ENCODE assay signal across 8 cellular contexts in the genomic region with DNA sequence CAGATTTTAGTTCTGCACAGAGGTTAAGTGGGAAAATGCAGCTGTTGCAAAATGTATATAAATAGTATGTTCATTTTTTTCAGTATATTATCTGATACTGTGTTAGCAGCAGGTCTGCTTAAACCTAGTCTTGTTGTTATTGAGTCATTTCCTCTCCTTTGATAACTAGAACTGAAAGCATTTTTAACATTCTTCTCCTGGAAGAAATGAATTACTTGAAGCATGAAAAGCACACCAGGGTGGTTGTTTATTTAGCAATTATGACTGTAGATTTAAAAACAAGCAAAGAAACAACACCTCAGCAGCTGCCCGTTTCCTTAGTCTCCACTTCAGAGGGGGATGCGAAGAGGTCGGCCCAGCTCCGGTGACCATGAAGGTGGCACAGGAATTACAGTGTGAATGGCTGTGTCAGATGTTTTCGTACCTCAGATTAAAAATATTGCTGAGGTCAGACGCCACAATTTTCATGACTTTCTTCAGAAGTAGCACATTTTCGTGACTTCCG. TPM values are rescaled to one million over a fixed set of nuclear protein-coding genes. Genes with fewer than 3 reads are reported as not detected.
DNase-seq lines count a peak whose midpoint lies in the region; ATAC-seq lines count a peak whose summit lies in the region.

No MANE protein-coding gene starts in this region.

- H4K5ac ChIP-seq in mesendoderm (ENCODE audit: low read length) = no peak overlapping the region

- no peak overlapping the region for H2BK15ac ChIP-seq in mesendoderm (replicated peaks; ENCODE audit: low read depth)

- no peak overlapping the region for H2AK5ac ChIP-seq in mesendoderm (ENCODE audit: low read length)

- H3K36me3 ChIP-seq in HUES48 (ENCODE audit: control insufficient read depth, insufficient read depth, low read length) (0 out of 2 replicates have a peak, but pooled peaks cover 4% of the 10 kb centered on the region), mesendoderm (ENCODE audit: control insufficient read depth, insufficient read depth, low read length) (no peaks in the 10 kb centered on the region)

- ATAC-seq in left colon = no peak

- DNase-seq in COLO829 (ENCODE audit: low spot score) (peak; percentile 50), mesendoderm (peak; percentile 30), NK-92 (lab: John Stamatoyannopoulos, UW; ENCODE audit: unreplicated experiment) (no peak), CD1c-positive myeloid dendritic cell (ENCODE audit: extremely low spot score) (no peak), left colon (no peak), germinal center (ENCODE audit: low spot score) (no peak)
- DNase-seq in activated effector memory CD4-positive, alpha-beta T cell treated with Interleukin-2 at 50 U/mL for 16 hours = peak; percentile 25

- H2BK120ac ChIP-seq in mesendoderm (ENCODE audit: low read depth, low read length) = no peak overlapping the region

- H4K8ac ChIP-seq in mesendoderm (ENCODE audit: low read depth, low read length) = no peak overlapping the region

- H3K27me3 ChIP-seq in HUES48 (ENCODE audit: control insufficient read depth, insufficient read depth, low read length) (no peaks in the 10 kb centered on the region), mesendoderm (ENCODE audit: insufficient read depth, low read length, poor library complexity) (no peaks in the 10 kb centered on the region)

- intact Hi-C loops in left colon (cut with DNase I, micrococcal nuclease) = no loop called here

- no peaks in the 10 kb centered on the region for H3K79me1 ChIP-seq in mesendoderm (ENCODE audit: low read length)

- H3K4ac ChIP-seq in mesendoderm (ENCODE audit: low read depth, low read length) = no peak overlapping the region

- no peak overlapping the region for H3K56ac ChIP-seq in mesendoderm (ENCODE audit: low read length)

- H3K9ac ChIP-seq in HUES48 (ENCODE audit: low read depth, low read length) = no peak overlapping the region
- H3K9ac ChIP-seq in mesendoderm (ENCODE audit: low read length) = peak overlapping the region; percentile 11

- H3K4me2 ChIP-seq in mesendoderm (ENCODE audit: low read length) = no peak overlapping the region

- H3K23ac ChIP-seq in mesendoderm (ENCODE audit: low read length) = no peak overlapping the region

- no CpG with 5 or more reads among the region's 8 CpGs for WGBS in mesendoderm (ENCODE audit: extremely low coverage, insufficient coverage, low lambda C conversion rate)

- H3K4me3 ChIP-seq in HUES48 (ENCODE audit: low read depth, low read length) (no peak overlapping the region), mesendoderm (ENCODE audit: low read length) (no peak overlapping the region)

- H3K79me2 ChIP-seq in mesendoderm (ENCODE audit: control insufficient read depth, insufficient read depth, low read length) = no peaks in the 10 kb centered on the region

- H3K27ac ChIP-seq in HUES48 (ENCODE audit: low read depth, low read length) (peak overlapping the region; percentile 31), mesendoderm (ENCODE audit: low read depth, low read length) (no peak overlapping the region)

- no peaks in the 10 kb centered on the region for H3K9me3 ChIP-seq in HUES48 (ENCODE audit: control insufficient read depth, insufficient read depth, low read length)

- no peak overlapping the region for H2BK5ac ChIP-seq in mesendoderm (ENCODE audit: low read length)

- H3K18ac ChIP-seq in mesendoderm (ENCODE audit: low read length) = no peak overlapping the region

- H3K4me1 ChIP-seq in HUES48 (ENCODE audit: control insufficient read depth, insufficient read depth, low read length) = peaks cover 24% of the 10 kb centered on the region
- H3K4me1 ChIP-seq in mesendoderm (ENCODE audit: control insufficient read depth, low read depth, low read length) = peaks cover 11% of the 10 kb centered on the region

RNA-seq across cellular contexts. Expression of gene GOPC, which starts 53.5 kb away (rescaled TPM):
- polyA plus RNA-seq in mesendoderm (2013, experiment 1 of 2) = 12.1 TPM
- 12.3 TPM for polyA plus RNA-seq in mesendoderm (2013, experiment 2 of 2)
- total RNA-seq in left colon = 10 to 100 TPM; 25.1 to 37.2 TPM

Comparison
In these comparisons a context has a peak if more than half of its experiments do, and no peak if none do; other contexts are left out.
1. DNase-seq: peak in COLO829 (single experiment), activated effector memory CD4-positive, alpha-beta T cell treated with Interleukin-2 at 50 U/mL for 16 hours (single experiment) and mesendoderm (single experiment); none in NK-92 (single experiment), CD1c-positive myeloid dendritic cell (single experiment), left colon (0 of 2) and germinal center (single experiment).